30 cellular contexts compared by ENCODE assay signal in the genomic region with DNA sequence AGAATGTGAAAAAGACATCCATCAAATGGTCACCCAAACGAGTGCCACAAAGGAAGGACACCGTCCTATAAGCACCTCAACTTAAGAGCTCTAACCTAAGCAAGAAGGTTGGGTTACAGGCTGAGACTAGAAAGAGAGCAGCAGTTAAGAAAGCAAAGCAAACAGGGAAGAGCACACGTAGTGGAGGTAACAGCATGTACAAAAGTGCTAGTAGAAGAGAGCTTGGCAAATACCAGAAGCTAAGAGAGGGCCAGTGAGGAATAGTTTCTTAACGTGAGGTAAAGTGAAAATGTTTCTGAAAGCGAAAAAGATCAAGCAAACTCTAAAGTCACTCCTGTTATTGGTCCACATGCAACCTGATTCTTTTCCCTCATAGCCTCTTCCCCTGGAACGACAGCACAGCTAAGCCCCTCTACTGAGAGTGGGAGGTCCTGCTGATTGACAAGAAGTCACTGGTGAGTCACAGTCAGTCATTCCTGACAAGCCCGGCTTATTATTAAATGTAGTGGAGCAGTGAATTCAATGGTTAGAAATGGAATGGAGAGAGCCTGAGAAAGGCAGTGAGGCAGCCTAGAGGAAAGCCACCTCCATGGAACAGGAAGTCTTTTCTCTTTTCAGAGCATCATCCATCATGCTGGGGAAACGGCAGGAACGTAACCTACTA.
DNase-seq lines count a peak whose midpoint lies in the region; ATAC-seq, FAIRE-seq and TF ChIP-seq lines count a peak whose summit lies in the region.
"Had no signal": no experiment of that assay in that cellular context is flagged by ENCODE, and none has a peak within 500 bp of the region (broad histone marks: within the 10 kb centered on the region; RNA-seq: fewer than 3 reads in every experiment).

No MANE protein-coding gene starts in this region.

- H2AFZ ChIP-seq in Karpas-422 (ENCODE audit: low read length) (peak overlapping the region; percentile 7; the same call in 1 of the 2 replicates), keratinocyte (ENCODE audit: control insufficient read depth, low read length) (no peak overlapping the region), neural progenitor cell (replicated peaks) (no peak overlapping the region)
- H2AFZ ChIP-seq: GM23338 had no signal

- H3K27me3 ChIP-seq in A673 (replicated peaks; ENCODE audit: insufficient read depth, low read depth, low read length, poor library complexity) = no peaks in the 10 kb centered on the region
- no peaks in the 10 kb centered on the region for H3K27me3 ChIP-seq in Karpas-422 (ENCODE audit: low read length)
- H3K27me3 ChIP-seq in keratinocyte (ENCODE audit: control insufficient read depth, extremely low read depth, insufficient read depth, low read length) = no peaks in the 10 kb centered on the region
- no peaks in the 10 kb centered on the region for H3K27me3 ChIP-seq in neural progenitor cell
- H3K27me3 ChIP-seq in heart right ventricle = peaks cover 0 to 4% (median 0%) of the 10 kb centered on the region in 7 donors
- H3K27me3 ChIP-seq in ascending aorta = no peaks in the 10 kb centered on the region
- H3K27me3 ChIP-seq: body of pancreas, ovary, suprapubic skin, upper lobe of left lung had no signal

- H3K27ac Mint-ChIP-seq in neural progenitor cell = no peak overlapping the region
- H3K27ac Mint-ChIP-seq: activated CD4-positive, alpha-beta memory T cell treated with anti-CD3 and anti-CD28 coated beads for 36 hours; activated T-helper 1 cell treated with anti-CD3 and anti-CD28 coated beads, Interleukin-12 subunit alpha, Interleukin-12 subunit beta, Interleukin-2, Interleukin-4 antibody, amounts not matched to agents 30 ng/mL and 10 ng/mL and 1 ng/mL, durations not matched to agents 14 hours and 24 hours and 36 hours; GM23338; natural killer cell had no signal

- H3K9ac ChIP-seq in Karpas-422 (ENCODE audit: low read length) (no peak overlapping the region), keratinocyte (ENCODE audit: control insufficient read depth, extremely low read depth, insufficient read depth, low read length) (no peak overlapping the region), neural progenitor cell (no peak overlapping the region)

- 66 to 71% methylated on average over 9 of the region's 9 CpGs for WGBS in heart right ventricle, 2 donors

- intact Hi-C loops in A673 (cut with micrococcal nuclease; ENCODE audit: unreplicated experiment) = no loop called here
- intact Hi-C loops in heart right ventricle (cut with DNase I) = no loop called here
- intact Hi-C loops in ascending aorta (cut with DNase I) = no loop called here

- DNase-seq in A673 (ENCODE audit: low spot score) (peak; percentile 46), Karpas-422 (no peak), keratinocyte (ENCODE audit: low read depth, low spot score) (no peak), neural progenitor cell (ENCODE audit: low spot score) (peak; percentile 15), SIG-M5 (lab: John Stamatoyannopoulos, UW) (no peak), heart right ventricle (no peak), ascending aorta (ENCODE audit: low spot score in 2 of 2) (no peak), dermis blood vessel endothelial cell (no peak)
- DNase-seq: activated CD4-positive, alpha-beta memory T cell treated with anti-CD3 and anti-CD28 coated beads for 36 hours; activated CD4-positive, alpha-beta T cell treated with anti-CD3 and anti-CD28 coated beads for 1 hour; activated CD8-positive, alpha-beta memory T cell treated with anti-CD3 and anti-CD28 coated beads, Interleukin-2, amount 50 U/mL, for 48 hours; activated naive CD4-positive, alpha-beta T cell treated with Interleukin-2 at 50 U/mL for 16 hours; body of pancreas; DMS79 treated with DMSO at 0.1 percent for 48 hours; GF-D8; KBM-7; natural killer cell; NCI-H1105; NCI-H2029; NCI-H526 treated with DMSO at 0.1 percent for 48 hours; ovary; SHP77; small intestine; stimulated activated naive CD4-positive, alpha-beta T cell treated with Interleukin-2 at 50 U/mL for 16 hours; upper lobe of left lung had no signal

- POLR2A ChIA-PET in A673 (lab: Charles Lee; ENCODE audit: low non-redundant PET) = no interaction called here

- no peak overlapping the region for H3K4me3 ChIP-seq in A673 (ENCODE audit: low read depth, low read length, poor library complexity, severe bottlenecking)
- no peak overlapping the region for H3K4me3 ChIP-seq in Karpas-422 (ENCODE audit: low read length)
- H3K4me3 ChIP-seq in keratinocyte (ENCODE audit: control insufficient read depth in 2 of 3, extremely low read depth in 1 of 3, insufficient read depth in 2 of 3, low read depth in 1 of 3, low read length in 3 of 3) = no peak overlapping the region
- no peak overlapping the region for H3K4me3 ChIP-seq in neural progenitor cell
- H3K4me3 ChIP-seq in heart right ventricle = no peak overlapping the region
- no peak overlapping the region for H3K4me3 ChIP-seq in ascending aorta
- H3K4me3 ChIP-seq: body of pancreas, GM23338, ovary, suprapubic skin, upper lobe of left lung had no signal

- TF ChIP-seq CTCF in A673 (conservative IDR thresholded peaks at IDR 0.05; ENCODE audit: low read depth, low read length) (no peak), keratinocyte (optimal IDR thresholded peaks at IDR 0.05 in 1 of 3, IDR thresholded peaks at IDR 0.05 in 1 of 3, conservative IDR thresholded peaks at IDR 0.05 in 1 of 3; ENCODE audit: extremely low read depth in 1 of 3, insufficient read depth in 2 of 3, low read length in 3 of 3) (no peak), neural progenitor cell (IDR thresholded peaks at IDR 0.05) (no peak), heart right ventricle (IDR thresholded peaks at IDR 0.05) (no peak), ascending aorta (IDR thresholded peaks at IDR 0.05) (no peak)

- H3K9me3 ChIP-seq in A673 (ENCODE audit: low read depth, low read length, poor library complexity, severe bottlenecking) (no peaks in the 10 kb centered on the region), Karpas-422 (ENCODE audit: low read length) (no peaks in the 10 kb centered on the region), keratinocyte (ENCODE audit: control insufficient read depth, low read depth, low read length) (no peaks in the 10 kb centered on the region), neural progenitor cell (ENCODE audit: low read depth) (no peaks in the 10 kb centered on the region), heart right ventricle (no peaks in the 10 kb centered on the region), ascending aorta (no peaks in the 10 kb centered on the region)
- H3K9me3 ChIP-seq: body of pancreas, ovary, suprapubic skin, upper lobe of left lung had no signal

- peak; percentile 5 for FAIRE-seq in keratinocyte (lab: Jason Lieb, UNC)
- FAIRE-seq: A204.1, small intestine had no signal

- H3K27ac ChIP-seq in A673 (ENCODE audit: low read depth, low read length, poor library complexity, severe bottlenecking) (no peak overlapping the region), Karpas-422 (ENCODE audit: low read length) (no peak overlapping the region), keratinocyte (ENCODE audit: control insufficient read depth, insufficient read depth, low read length) (no peak overlapping the region), neural progenitor cell (no peak overlapping the region), heart right ventricle (no peak overlapping the region), ascending aorta (no peak overlapping the region)
- H3K27ac ChIP-seq: body of pancreas, ovary, suprapubic skin, upper lobe of left lung had no signal

- dilution Hi-C loops in keratinocyte (cut with MboI; ENCODE audit: extremely low pct_ligation_motif_present, low sequenced_read_pairs) = no loop called here

- CTCF ChIA-PET in A673 (lab: Charles Lee) = no interaction called here

- peaks cover 11% of the 10 kb centered on the region for H3K4me1 Mint-ChIP-seq in neural progenitor cell
- H3K4me1 Mint-ChIP-seq: natural killer cell had no signal

- no TSS peak for BruUV-seq in A673 (replicated peaks; lab: Mats Ljungman, UMichigan)

- no peaks in the 10 kb centered on the region for H4K20me1 ChIP-seq in Karpas-422 (ENCODE audit: insufficient read depth, low read depth, low read length)
- no peaks in the 10 kb centered on the region for H4K20me1 ChIP-seq in keratinocyte (ENCODE audit: control insufficient read depth, extremely low read depth, insufficient read depth, low read length)
- H4K20me1 ChIP-seq in neural progenitor cell (ENCODE audit: low read depth) = no peaks in the 10 kb centered on the region

- H3K4me2 ChIP-seq in Karpas-422 (ENCODE audit: low read depth, low read length, poor library complexity, severe bottlenecking) (no peak overlapping the region), keratinocyte (ENCODE audit: control insufficient read depth, extremely low read depth, insufficient read depth, low read depth, low read length) (no peak overlapping the region), neural progenitor cell (no peak overlapping the region)
- H3K4me2 ChIP-seq: GM23338 had no signal

- H3K9me1 ChIP-seq in keratinocyte (ENCODE audit: control insufficient read depth, extremely low read depth, insufficient read depth, low read length) = no peaks in the 10 kb centered on the region

- no peak for ATAC-seq in heart right ventricle
- ATAC-seq: body of pancreas, GM23338, natural killer cell, Panc1 had no signal

- no peaks in the 10 kb centered on the region for H3K9me3 Mint-ChIP-seq in neural progenitor cell
- H3K9me3 Mint-ChIP-seq: activated CD4-positive, alpha-beta memory T cell treated with anti-CD3 and anti-CD28 coated beads for 36 hours; activated T-helper 1 cell treated with anti-CD3 and anti-CD28 coated beads, Interleukin-12 subunit alpha, Interleukin-12 subunit beta, Interleukin-2, Interleukin-4 antibody, amounts not matched to agents 30 ng/mL and 10 ng/mL and 1 ng/mL, durations not matched to agents 14 hours and 24 hours and 36 hours; GM23338 had no signal

- no peak overlapping the region for H3K4me3 Mint-ChIP-seq in neural progenitor cell
- H3K4me3 Mint-ChIP-seq: activated CD4-positive, alpha-beta memory T cell treated with anti-CD3 and anti-CD28 coated beads for 36 hours; activated T-helper 1 cell treated with anti-CD3 and anti-CD28 coated beads, Interleukin-12 subunit alpha, Interleukin-12 subunit beta, Interleukin-2, Interleukin-4 antibody, amounts not matched to agents 30 ng/mL and 10 ng/mL and 1 ng/mL, durations not matched to agents 14 hours and 24 hours and 36 hours; GM23338; natural killer cell had no signal

- H3K79me2 ChIP-seq in Karpas-422 (ENCODE audit: low read length) (no peaks in the 10 kb centered on the region), keratinocyte (ENCODE audit: control insufficient read depth, insufficient read depth, low read length) (no peaks in the 10 kb centered on the region), neural progenitor cell (ENCODE audit: low read depth) (no peaks in the 10 kb centered on the region)

- H3K27me3 Mint-ChIP-seq in neural progenitor cell (ENCODE audit: insufficient read depth, low read depth) = no peaks in the 10 kb centered on the region
- H3K27me3 Mint-ChIP-seq: activated CD4-positive, alpha-beta memory T cell treated with anti-CD3 and anti-CD28 coated beads for 36 hours had no signal

- H3K36me3 ChIP-seq in A673 (ENCODE audit: insufficient read depth, low read length, poor library complexity, severe bottlenecking) = no peaks in the 10 kb centered on the region
- no peaks in the 10 kb centered on the region for H3K36me3 ChIP-seq in Karpas-422 (ENCODE audit: insufficient read depth, low read length)
- no peaks in the 10 kb centered on the region for H3K36me3 ChIP-seq in keratinocyte (ENCODE audit: control insufficient read depth in 2 of 2, extremely low read depth in 1 of 2, insufficient read depth in 2 of 2, low read length in 2 of 2)
- H3K36me3 ChIP-seq in neural progenitor cell = no peaks in the 10 kb centered on the region
- no peaks in the 10 kb centered on the region for H3K36me3 ChIP-seq in heart right ventricle
- no peaks in the 10 kb centered on the region for H3K36me3 ChIP-seq in ascending aorta
- H3K36me3 ChIP-seq: ovary, suprapubic skin, upper lobe of left lung had no signal

- no peaks in the 10 kb centered on the region for H3K9me2 ChIP-seq in Karpas-422 (replicated peaks; ENCODE audit: insufficient read depth, low read length)

- no peaks in the 10 kb centered on the region for H3K4me1 ChIP-seq in A673 (ENCODE audit: insufficient read depth, low read length, poor library complexity, severe bottlenecking)
- H3K4me1 ChIP-seq in Karpas-422 (ENCODE audit: low read length) = no peaks in the 10 kb centered on the region
- peaks cover under 1% of the 10 kb centered on the region for H3K4me1 ChIP-seq in keratinocyte (ENCODE audit: control insufficient read depth, extremely low read depth, insufficient read depth, low read length)
- no peaks in the 10 kb centered on the region for H3K4me1 ChIP-seq in neural progenitor cell
- no peaks in the 10 kb centered on the region for H3K4me1 ChIP-seq in heart right ventricle
- peaks cover 0 to 4% of the 10 kb centered on the region in 2 donors for H3K4me1 ChIP-seq in ascending aorta
- H3K4me1 ChIP-seq: body of pancreas, suprapubic skin, upper lobe of left lung had no signal

- no peaks in the 10 kb centered on the region for H3K36me3 Mint-ChIP-seq in neural progenitor cell
- H3K36me3 Mint-ChIP-seq: activated CD4-positive, alpha-beta memory T cell treated with anti-CD3 and anti-CD28 coated beads for 36 hours; natural killer cell had no signal

- H3F3A ChIP-seq in neural progenitor cell (ENCODE audit: low read depth) = no peaks in the 10 kb centered on the region

Comparison
In these comparisons a context has a peak if more than half of its experiments do, and no peak if none do; other contexts are left out.
1. DNase-seq: peak in A673 (single experiment) and neural progenitor cell (single experiment); none in Karpas-422 (single experiment), keratinocyte (single experiment), SIG-M5 (single experiment), heart right ventricle (0 of 2), ascending aorta (0 of 2) and dermis blood vessel endothelial cell (single experiment).